In genomic region chr6:167934426-167934864, GRCh38 we compare ENCODE assay signal across 2 cellular contexts.
TF ChIP-seq lines count a peak whose summit lies in the region.

No MANE protein-coding gene starts in this region.

TF ChIP-seq in GM23338, 12 proteins besides CTCF, POLR2A, EP300 and RAD21 (continued from another document):
- no peak for TF ChIP-seq ZNF462 (CRISPR knock-in tag; IDR thresholded peaks at IDR 0.05)
- TF ChIP-seq JUNB (IDR thresholded peaks at IDR 0.05; ENCODE audit: unreplicated experiment): no peak
- no peak for TF ChIP-seq ZNF331 (CRISPR knock-in tag; IDR thresholded peaks at IDR 0.05; ENCODE audit: low read depth)
- TF ChIP-seq NANOG (IDR thresholded peaks at IDR 0.05; ENCODE audit: borderline replicate concordance): no peak
- TF ChIP-seq REST (IDR thresholded peaks at IDR 0.05; ENCODE audit: unreplicated experiment): no peak
- TF ChIP-seq EZH2 (IDR thresholded peaks at IDR 0.05; ENCODE audit: low read depth, unreplicated experiment): no peak
- TF ChIP-seq POLR2AphosphoS5 (IDR thresholded peaks at IDR 0.05; ENCODE audit: low read depth): no peak
- no peak for TF ChIP-seq EZH2phosphoT487 (IDR thresholded peaks at IDR 0.05; ENCODE audit: unreplicated experiment)
- TF ChIP-seq STAT1 (IDR thresholded peaks at IDR 0.05; ENCODE audit: unreplicated experiment): no peak
- no peak for TF ChIP-seq ZNF114 (CRISPR knock-in tag; IDR thresholded peaks at IDR 0.05)
- no peak for TF ChIP-seq ETS1 (IDR thresholded peaks at IDR 0.05)

TF ChIP-seq in endothelial cell of umbilical vein, 7 proteins besides CTCF, POLR2A, EP300 and RAD21 (continued from another document):
- TF ChIP-seq MYC (IDR thresholded peaks at IDR 0.05; ENCODE audit: low read depth, low read length): no peak
- no peak for TF ChIP-seq MAX (IDR thresholded peaks at IDR 0.05; ENCODE audit: insufficient read depth, insufficient read length)
- no peak for TF ChIP-seq POLR2AphosphoS5 (IDR thresholded peaks at IDR 0.05; ENCODE audit: insufficient read depth, low read depth, low read length)
- no peak for TF ChIP-seq GATA2 (IDR thresholded peaks at IDR 0.05; ENCODE audit: insufficient read depth, insufficient read length, low read depth, low read length)
- no peak for TF ChIP-seq FOS (IDR thresholded peaks at IDR 0.05; ENCODE audit: borderline replicate concordance, insufficient read depth, low read length)
- TF ChIP-seq JUN (IDR thresholded peaks at IDR 0.05; ENCODE audit: borderline replicate concordance, insufficient read depth, insufficient read length, low read depth): no peak
